Comparison of ENCODE assay signal across 9 cellular contexts in the genomic region with DNA sequence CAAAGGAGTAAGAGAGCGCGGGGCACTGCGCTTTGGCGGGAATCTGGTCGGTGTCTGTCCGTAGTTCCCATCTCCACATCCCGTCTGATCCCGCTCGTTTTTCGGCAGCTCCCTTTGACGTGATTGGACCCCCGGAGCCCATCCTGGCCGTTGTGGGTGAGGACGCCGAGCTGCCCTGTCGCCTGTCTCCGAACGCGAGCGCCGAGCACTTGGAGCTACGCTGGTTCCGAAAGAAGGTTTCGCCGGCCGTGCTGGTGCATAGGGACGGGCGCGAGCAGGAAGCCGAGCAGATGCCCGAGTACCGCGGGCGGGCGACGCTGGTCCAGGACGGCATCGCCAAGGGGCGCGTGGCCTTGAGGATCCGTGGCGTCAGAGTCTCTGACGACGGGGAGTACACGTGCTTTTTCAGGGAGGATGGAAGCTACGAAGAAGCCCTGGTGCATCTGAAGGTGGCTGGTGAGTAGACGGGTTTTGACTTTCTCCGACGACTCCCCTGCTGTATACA. TPM values are rescaled to one million over a fixed set of nuclear protein-coding genes. Genes with fewer than 3 reads are reported as not detected.
DNase-seq lines count a peak whose midpoint lies in the region; TF ChIP-seq lines count a peak whose summit lies in the region.
"Had no signal": no experiment of that assay in that cellular context is flagged by ENCODE, and none has a peak within 500 bp of the region (broad histone marks: within the 10 kb centered on the region; RNA-seq: fewer than 3 reads in every experiment).

No MANE protein-coding gene starts in this region.

- peak overlapping the region in 2 of 3 donors; percentile 22 to 39 for H3K27ac Mint-ChIP-seq in IgD-negative memory B cell
- H3K27ac Mint-ChIP-seq in glutamatergic neuron (ENCODE audit: unreplicated experiment): peak overlapping the region; percentile 43

- H3K4me3 Mint-ChIP-seq in IgD-negative memory B cell (peak overlapping the region; percentile 79 to 91 (median 87)), glutamatergic neuron (ENCODE audit: unreplicated experiment) (peak overlapping the region; percentile 78)

- peak overlapping the region; percentile 54 for H2AFZ ChIP-seq in ACC112 (ENCODE audit: low read length, unreplicated experiment)

- no peak for TF ChIP-seq CTCF in glutamatergic neuron (IDR thresholded peaks at IDR 0.05; ENCODE audit: partially characterized antibody, unreplicated experiment)

- peak overlapping the region; percentile 74 for H3K4me3 ChIP-seq in ACC112 (ENCODE audit: low read depth, low read length)

- no peaks in the 10 kb centered on the region for H3K36me3 ChIP-seq in ACC112 (ENCODE audit: insufficient read depth, low read length)

- H3K79me2 ChIP-seq in ACC112 (ENCODE audit: control insufficient read depth, insufficient read depth, low read length, unreplicated experiment): no peaks in the 10 kb centered on the region

- peaks cover 3% of the 10 kb centered on the region for H3K27me3 Mint-ChIP-seq in IgD-negative memory B cell
- H3K27me3 Mint-ChIP-seq in glutamatergic neuron (ENCODE audit: unreplicated experiment): peaks cover 13% of the 10 kb centered on the region

- intact Hi-C loops in posterior vena cava (cut with DNase I): no loop called here

- no peaks in the 10 kb centered on the region for H3K4me1 ChIP-seq in ACC112 (ENCODE audit: control insufficient read depth, insufficient read depth, low read length, unreplicated experiment)

- H3K9me3 Mint-ChIP-seq in IgD-negative memory B cell (peaks cover 0 to 1% (median 0%) of the 10 kb centered on the region in 3 donors), glutamatergic neuron (ENCODE audit: unreplicated experiment) (no peaks in the 10 kb centered on the region)

- peaks cover 17 to 23% (median 22%) of the 10 kb centered on the region in 3 donors for H3K4me1 Mint-ChIP-seq in IgD-negative memory B cell
- H3K4me1 Mint-ChIP-seq in glutamatergic neuron (ENCODE audit: low read depth, unreplicated experiment): peaks cover 2% of the 10 kb centered on the region

- H3K36me3 Mint-ChIP-seq in IgD-negative memory B cell (peaks cover 6% of the 10 kb centered on the region), glutamatergic neuron (ENCODE audit: unreplicated experiment) (no peaks in the 10 kb centered on the region)

- H3K27ac ChIP-seq in ACC112 (ENCODE audit: low read depth, low read length): no peak overlapping the region

- peaks cover 40% of the 10 kb centered on the region for H3K27me3 ChIP-seq in ACC112 (ENCODE audit: insufficient read depth, low read length)

- DNase-seq in activated T-helper 1 cell treated with Interleukin-2 at 50 U/mL for 16 hours (ENCODE audit: low read depth) (peak; percentile 20), glutamatergic neuron (peak; percentile 47), posterior vena cava (ENCODE audit: low spot score) (peak; percentile 83), inferior parietal cortex (ENCODE audit: extremely low spot score) (no peak), kidney tubule cell (ENCODE audit: low spot score) (no peak), SIG-M5 (lab: John Stamatoyannopoulos, UW) (no peak)

RNA-seq across cellular contexts. Expression of a gene that starts 1.4 kb away (rescaled TPM):
- 3.7 TPM for polyA plus RNA-seq in IgD-negative memory B cell
- total RNA-seq in glutamatergic neuron (ENCODE audit: unreplicated experiment) (not detected), posterior vena cava (not detected)
- polyA plus RNA-seq: adipose tissue had no signal

RNA-seq across cellular contexts. Expression of a gene that starts 36.6 kb away (rescaled TPM):
- polyA plus RNA-seq in IgD-negative memory B cell: 120 TPM
- total RNA-seq in glutamatergic neuron (ENCODE audit: unreplicated experiment) (56.9 TPM), posterior vena cava (10 to 100 TPM; 54.2 to 62.0 TPM)

RNA-seq across cellular contexts. Expression of a gene that starts 43.8 kb away (rescaled TPM):
- 16.9 TPM for polyA plus RNA-seq in IgD-negative memory B cell
- 41.6 TPM for total RNA-seq in glutamatergic neuron (ENCODE audit: unreplicated experiment)
- total RNA-seq in posterior vena cava: 10 to 100 TPM; 26.2 to 30.0 TPM

Comparison
In these comparisons a context has a peak if more than half of its experiments do, and no peak if none do; other contexts are left out.
1. DNase-seq: peak in activated T-helper 1 cell treated with Interleukin-2 at 50 U/mL for 16 hours (single experiment), glutamatergic neuron (single experiment) and posterior vena cava (single experiment); none in inferior parietal cortex (single experiment), kidney tubule cell (single experiment) and SIG-M5 (single experiment).